10 cellular contexts compared by ENCODE assay signal in the genomic region with DNA sequence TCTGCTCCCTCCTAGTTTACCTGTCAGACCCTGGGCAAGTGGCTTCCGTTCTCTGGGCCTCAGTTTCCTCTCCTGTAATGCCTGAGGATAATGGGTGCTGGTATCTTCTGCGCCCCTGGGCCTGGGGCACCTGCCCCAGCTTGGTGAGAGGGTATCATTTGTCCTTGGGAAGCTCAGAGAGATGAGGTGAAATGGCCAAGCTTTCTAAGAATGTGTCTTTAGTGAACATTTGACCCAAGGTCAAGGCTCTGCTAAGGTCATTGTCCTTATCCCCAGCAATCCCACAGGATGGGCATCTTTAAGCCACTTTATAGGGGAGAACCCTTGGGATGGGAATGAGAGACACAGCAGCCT. TPM values are rescaled to one million over a fixed set of nuclear protein-coding genes. Genes with fewer than 3 reads are reported as not detected.
DNase-seq lines count a peak whose midpoint lies in the region; ATAC-seq and TF ChIP-seq lines count a peak whose summit lies in the region.
"Had no signal": no experiment of that assay in that cellular context is flagged by ENCODE, and none has a peak within 500 bp of the region (broad histone marks: within the 10 kb centered on the region; RNA-seq: fewer than 3 reads in every experiment).

No MANE protein-coding gene starts in this region.

- peaks cover 30% of the 10 kb centered on the region for H3K4me1 Mint-ChIP-seq in GM23338
- peaks cover 33% of the 10 kb centered on the region for H3K4me1 Mint-ChIP-seq in activated CD4-positive, alpha-beta memory T cell treated with anti-CD3 and anti-CD28 coated beads, Interleukin-2, amount 10 ng/mL, durations not matched to agents 7 days and 5 days
- H3K4me1 Mint-ChIP-seq in immature natural killer cell, result peaks cover 25 to 42% of the 10 kb centered on the region in 2 donors
- H3K4me1 Mint-ChIP-seq in stimulated activated memory B cell treated with anti-CD40 and anti-IgM and Interleukin-4, amounts not matched to agents 10 μg/mL and 1 μg/mL and 100 μg/mL, for 72 hours, result peaks cover 55% of the 10 kb centered on the region

- H3K27me3 Mint-ChIP-seq in GM23338 (ENCODE audit: insufficient read depth, low read depth, poor library complexity) (peaks cover 91% of the 10 kb centered on the region), immature natural killer cell (ENCODE audit: low read depth in 3 of 3) (peaks cover 4 to 6% (median 6%) of the 10 kb centered on the region in 3 donors)
- peaks cover 39% of the 10 kb centered on the region for H3K27me3 Mint-ChIP-seq in activated CD4-positive, alpha-beta memory T cell treated with anti-CD3 and anti-CD28 coated beads, Interleukin-2, amount 10 ng/mL, durations not matched to agents 7 days and 5 days
- H3K27me3 Mint-ChIP-seq in stimulated activated memory B cell treated with anti-CD40 and anti-IgM and Interleukin-4, amounts not matched to agents 10 μg/mL and 1 μg/mL and 100 μg/mL, for 72 hours, result peaks cover 22% of the 10 kb centered on the region

- no peak overlapping the region for H3K27ac ChIP-seq in GM23338 (ENCODE audit: low read depth)

- H3K27me3 ChIP-seq in GM23338 (ENCODE audit: insufficient read depth), result peaks cover 98% of the 10 kb centered on the region

- H4K20me1 ChIP-seq in GM23338 (replicated peaks; ENCODE audit: insufficient read depth), result peaks cover 12% of the 10 kb centered on the region; the same call in 1 of the 2 replicates

- H2AFZ ChIP-seq in GM23338, result no peak overlapping the region
- H2AFZ ChIP-seq: hepatocyte had no signal

- H3K4me1 ChIP-seq in GM23338 (ENCODE audit: insufficient read depth), result peaks cover 11% of the 10 kb centered on the region; the same call in 1 of the 2 replicates

- H3K27ac Mint-ChIP-seq in GM23338 (no peak overlapping the region), immature natural killer cell (no peak overlapping the region)
- no peak overlapping the region for H3K27ac Mint-ChIP-seq in activated CD4-positive, alpha-beta memory T cell treated with anti-CD3 and anti-CD28 coated beads, Interleukin-2, amount 10 ng/mL, durations not matched to agents 7 days and 5 days
- no peak overlapping the region for H3K27ac Mint-ChIP-seq in stimulated activated memory B cell treated with anti-CD40 and anti-IgM and Interleukin-4, amounts not matched to agents 10 μg/mL and 1 μg/mL and 100 μg/mL, for 72 hours

- no peak overlapping the region for H3K4me3 ChIP-seq in GM23338

- TF ChIP-seq CTCF in GM23338 (conservative IDR thresholded peaks at IDR 0.05; ENCODE audit: low read depth in 2 of 2), result no peak

- no peak for ATAC-seq in GM23338
- no peak for ATAC-seq in stimulated activated memory B cell treated with anti-CD40 and anti-IgM and Interleukin-4, amounts not matched to agents 10 μg/mL and 1 μg/mL and 100 μg/mL, for 72 hours
- no peak for ATAC-seq in HG02642 (IDR thresholded peaks at IDR 0.05; ENCODE audit: poor library complexity, unreplicated experiment)
- no peak for ATAC-seq in GM19467 (IDR thresholded peaks at IDR 0.05; ENCODE audit: unreplicated experiment)

- no peaks in the 10 kb centered on the region for H3K36me3 ChIP-seq in GM23338 (ENCODE audit: insufficient read depth)

- no peaks in the 10 kb centered on the region for H3K79me2 ChIP-seq in GM23338 (replicated peaks; ENCODE audit: insufficient read depth)

- DNase-seq in GM23338 (ENCODE audit: low spot score), result no peak
- no peak for DNase-seq in activated CD4-positive, alpha-beta memory T cell treated with anti-CD3 and anti-CD28 coated beads, Interleukin-2, amount 10 ng/mL, durations not matched to agents 7 days and 5 days
- DNase-seq in immature natural killer cell, result no peak
- no peak for DNase-seq in NCI-H82 treated with DMSO at 0.1 percent for 48 hours (lab: John Stamatoyannopoulos, UW; ENCODE audit: unreplicated experiment)
- no peak for DNase-seq in DMS79 treated with DMSO at 0.1 percent for 48 hours (lab: John Stamatoyannopoulos, UW)
- DNase-seq: NCI-H2029 had no signal

- no peak overlapping the region for H3K4me2 ChIP-seq in GM23338

- H3K9me2 ChIP-seq in GM23338 (ENCODE audit: insufficient read depth), result no peaks in the 10 kb centered on the region

- peaks cover 5% of the 10 kb centered on the region; the same call in 1 of the 2 replicates for H3F3A ChIP-seq in GM23338 (replicated peaks; ENCODE audit: low read depth)

- CTCF ChIA-PET in activated CD4-positive, alpha-beta memory T cell treated with anti-CD3 and anti-CD28 coated beads, Interleukin-2, amount 10 ng/mL, durations not matched to agents 7 days and 5 days (lab: Charles Lee), result no interaction called here

- H3K4me3 Mint-ChIP-seq in GM23338, result peak overlapping the region; percentile 72
- peak overlapping the region; percentile 51 for H3K4me3 Mint-ChIP-seq in activated CD4-positive, alpha-beta memory T cell treated with anti-CD3 and anti-CD28 coated beads, Interleukin-2, amount 10 ng/mL, durations not matched to agents 7 days and 5 days
- peak overlapping the region; percentile 50 to 75 (median 68) for H3K4me3 Mint-ChIP-seq in immature natural killer cell
- peak overlapping the region; percentile 71 for H3K4me3 Mint-ChIP-seq in stimulated activated memory B cell treated with anti-CD40 and anti-IgM and Interleukin-4, amounts not matched to agents 10 μg/mL and 1 μg/mL and 100 μg/mL, for 72 hours

- POLR2A ChIA-PET in activated CD4-positive, alpha-beta memory T cell treated with anti-CD3 and anti-CD28 coated beads, Interleukin-2, amount 10 ng/mL, durations not matched to agents 7 days and 5 days (lab: Charles Lee), result interaction anchor here (0.8 kb wide), 1 partner anchor 20 kb away, joined by 4 read pairs; no protein-coding TSS in a partner anchor

- H3K9me3 Mint-ChIP-seq in GM23338 (peaks cover 2% of the 10 kb centered on the region; the same call in 2 of the 3 replicates), immature natural killer cell (no peaks in the 10 kb centered on the region)
- no peaks in the 10 kb centered on the region for H3K9me3 Mint-ChIP-seq in activated CD4-positive, alpha-beta memory T cell treated with anti-CD3 and anti-CD28 coated beads, Interleukin-2, amount 10 ng/mL, durations not matched to agents 7 days and 5 days
- H3K9me3 Mint-ChIP-seq in stimulated activated memory B cell treated with anti-CD40 and anti-IgM and Interleukin-4, amounts not matched to agents 10 μg/mL and 1 μg/mL and 100 μg/mL, for 72 hours, result no peaks in the 10 kb centered on the region

- no peaks in the 10 kb centered on the region; the same call in 2 of the 3 replicates for H3K36me3 Mint-ChIP-seq in GM23338 (ENCODE audit: low read depth)
- H3K36me3 Mint-ChIP-seq in activated CD4-positive, alpha-beta memory T cell treated with anti-CD3 and anti-CD28 coated beads, Interleukin-2, amount 10 ng/mL, durations not matched to agents 7 days and 5 days (ENCODE audit: low read depth), result no peaks in the 10 kb centered on the region
- peaks cover 0 to 5% (median 0%) of the 10 kb centered on the region in 3 donors for H3K36me3 Mint-ChIP-seq in immature natural killer cell
- no peaks in the 10 kb centered on the region for H3K36me3 Mint-ChIP-seq in stimulated activated memory B cell treated with anti-CD40 and anti-IgM and Interleukin-4, amounts not matched to agents 10 μg/mL and 1 μg/mL and 100 μg/mL, for 72 hours

TF ChIP-seq in GM23338, 12 proteins besides CTCF, POLR2A, EP300 and RAD21:
- TF ChIP-seq JUNB (IDR thresholded peaks at IDR 0.05; ENCODE audit: unreplicated experiment), result no peak
- TF ChIP-seq EZH2 (IDR thresholded peaks at IDR 0.05; ENCODE audit: low read depth, unreplicated experiment), result peak; percentile 8

RNA-seq across cellular contexts. Expression of a gene that starts 1.3 kb away (rescaled TPM):
- 0.58 and 1.3 TPM in 2 replicates for total RNA-seq in GM23338 (2014; rRNA removed; shearing (Covaris generic))
- polyA plus RNA-seq in GM23338 (2016; fragmentation: Nextera tagmentation; extraction: Ambion mirVana), result 5.3 and 8.2 TPM in 2 replicates
- 10 to 100 TPM; 12.6 to 13.1 TPM for total RNA-seq in activated CD4-positive, alpha-beta memory T cell treated with anti-CD3 and anti-CD28 coated beads, Interleukin-2, amount 10 ng/mL, durations not matched to agents 7 days and 5 days
- 10 to 100 TPM in 1 of 3 donors, 1 to 10 TPM in 1, not detected in 1; 2.8 to 13.3 TPM for polyA plus RNA-seq in immature natural killer cell
